In genomic region chr4:26751838-26752237, GRCh38 we compare ENCODE assay signal across 13 cellular contexts.
DNase-seq lines count a peak whose midpoint lies in the region; ATAC-seq and TF ChIP-seq lines count a peak whose summit lies in the region.
"Had no signal": no experiment of that assay in that cellular context is flagged by ENCODE, and none has a peak within 500 bp of the region (broad histone marks: within the 10 kb centered on the region; RNA-seq: fewer than 3 reads in every experiment).

No MANE protein-coding gene starts in this region.

- H3K4me1 ChIP-seq in psoas muscle, result peaks cover 33% of the 10 kb centered on the region
- H3K4me1 ChIP-seq in right atrium auricular region, result peaks cover 0 to 13% of the 10 kb centered on the region in 2 donors
- peaks cover 0 to 20% (median 10%) of the 10 kb centered on the region in 6 donors for H3K4me1 ChIP-seq in spleen

- H3K4me3 ChIP-seq in psoas muscle (no peak overlapping the region), right atrium auricular region (no peak overlapping the region), spleen (no peak overlapping the region)
- H3K4me3 ChIP-seq: hepatocyte had no signal

- DNase-seq in activated CD8-positive, alpha-beta memory T cell treated with anti-CD3 and anti-CD28 coated beads, Interleukin-2, amount 10 ng/mL, durations not matched to agents 7 days and 5 days, result no peak
- no peak for DNase-seq in activated CD8-positive, alpha-beta memory T cell treated with anti-CD3 and anti-CD28 coated beads, Interleukin-2, amount 50 U/mL, for 48 hours
- DNase-seq in psoas muscle, result no peak
- DNase-seq in right atrium auricular region (ENCODE audit: low spot score), result no peak
- DNase-seq in spleen, result no peak
- no peak for DNase-seq in HT-29 (ENCODE audit: low spot score)
- DNase-seq: effector CD4-positive, alpha-beta T cell; NCI-H524; SIG-M5; stimulated activated CD8-positive, alpha-beta memory T cell treated with anti-CD3 and anti-CD28 coated beads, Interleukin-4, amount 100 ng/mL, for 48 hours had no signal

- no peaks in the 10 kb centered on the region for H3K27me3 ChIP-seq in psoas muscle (ENCODE audit: insufficient read depth in 3 of 3, low read length in 2 of 3)
- H3K27me3 ChIP-seq in right atrium auricular region, result no peaks in the 10 kb centered on the region
- no peaks in the 10 kb centered on the region for H3K27me3 ChIP-seq in spleen (replicated peaks in 1 of 7)
- H3K27me3 ChIP-seq: hepatocyte had no signal

- no peak for TF ChIP-seq CTCF in psoas muscle (IDR thresholded peaks at IDR 0.05)
- TF ChIP-seq CTCF in right atrium auricular region (IDR thresholded peaks at IDR 0.05), result no peak
- no peak for TF ChIP-seq CTCF in spleen (IDR thresholded peaks at IDR 0.05 in 8 of 11, conservative IDR thresholded peaks at IDR 0.05 in 3 of 11)

- H3K4me3 Mint-ChIP-seq in activated CD8-positive, alpha-beta memory T cell treated with anti-CD3 and anti-CD28 coated beads, Interleukin-2, amount 10 ng/mL, durations not matched to agents 7 days and 5 days, result no peak overlapping the region

- intact Hi-C loops in psoas muscle (cut with DNase I), result loop anchor here (5.0 kb wide), 1 partner anchor 105 kb away; no protein-coding TSS in a partner anchor
- intact Hi-C loops in spleen (cut with DNase I; ENCODE audit: low total_unique reads), result no loop called here

- no peaks in the 10 kb centered on the region for H3K36me3 Mint-ChIP-seq in activated CD8-positive, alpha-beta memory T cell treated with anti-CD3 and anti-CD28 coated beads, Interleukin-2, amount 10 ng/mL, durations not matched to agents 7 days and 5 days

- H3K27ac ChIP-seq in psoas muscle (peak overlapping the region; percentile 76), right atrium auricular region (no peak overlapping the region), spleen (no peak overlapping the region)
- H3K27ac ChIP-seq: hepatocyte had no signal

- no peaks in the 10 kb centered on the region for H3K36me3 ChIP-seq in psoas muscle (ENCODE audit: insufficient read depth in 1 of 2, low read depth in 1 of 2)
- no peaks in the 10 kb centered on the region for H3K36me3 ChIP-seq in right atrium auricular region
- H3K36me3 ChIP-seq in spleen, result peaks cover 0 to 24% (median 2%) of the 10 kb centered on the region in 6 donors

- H3K27me3 Mint-ChIP-seq in activated CD8-positive, alpha-beta memory T cell treated with anti-CD3 and anti-CD28 coated beads, Interleukin-2, amount 10 ng/mL, durations not matched to agents 7 days and 5 days, result peaks cover 10% of the 10 kb centered on the region

- no peak for TF ChIP-seq POLR2A in spleen (IDR thresholded peaks at IDR 0.05)

- CTCF ChIA-PET in activated CD8-positive, alpha-beta memory T cell treated with anti-CD3 and anti-CD28 coated beads, Interleukin-2, amount 10 ng/mL, durations not matched to agents 7 days and 5 days (lab: Charles Lee), result no interaction called here

- WGBS in psoas muscle, 3 donors, result 39 to 53% (median 40%) methylated on average over 1 of the region's 1 CpG
- WGBS in spleen, 5 donors, result 66 to 85% (median 76%) methylated on average over 1 of the region's 1 CpG

- H3K9me3 ChIP-seq in psoas muscle, result no peaks in the 10 kb centered on the region
- no peaks in the 10 kb centered on the region for H3K9me3 ChIP-seq in right atrium auricular region
- H3K9me3 ChIP-seq in spleen, result no peaks in the 10 kb centered on the region

- no peaks in the 10 kb centered on the region for H3K9me3 Mint-ChIP-seq in activated CD8-positive, alpha-beta memory T cell treated with anti-CD3 and anti-CD28 coated beads, Interleukin-2, amount 10 ng/mL, durations not matched to agents 7 days and 5 days (ENCODE audit: low read depth)

- H3K27ac Mint-ChIP-seq in activated CD8-positive, alpha-beta memory T cell treated with anti-CD3 and anti-CD28 coated beads, Interleukin-2, amount 10 ng/mL, durations not matched to agents 7 days and 5 days, result no peak overlapping the region

- peak; percentile 76 for ATAC-seq in activated CD8-positive, alpha-beta memory T cell treated with anti-CD3 and anti-CD28 coated beads, Interleukin-2, amount 10 ng/mL, durations not matched to agents 7 days and 5 days
- ATAC-seq in GM21423 (IDR thresholded peaks at IDR 0.05; ENCODE audit: unreplicated experiment), result peak; percentile 68
- ATAC-seq in HG03045 (IDR thresholded peaks at IDR 0.05; ENCODE audit: unreplicated experiment), result peak; percentile 84
- ATAC-seq in psoas muscle, result peak in 1 of 4 donors; percentile 37

- H3K4me1 Mint-ChIP-seq in activated CD8-positive, alpha-beta memory T cell treated with anti-CD3 and anti-CD28 coated beads, Interleukin-2, amount 10 ng/mL, durations not matched to agents 7 days and 5 days, result peaks cover 23% of the 10 kb centered on the region
